Comparison of ENCODE assay signal across 1 cellular context in genomic region chr17:43127299-43127876, GRCh38.
TF ChIP-seq lines count a peak whose summit lies in the region.

No MANE protein-coding gene starts in this region.

TF ChIP-seq in K562, 482 proteins besides CTCF, POLR2A, EP300 and RAD21:
- TF ChIP-seq NFYB (IDR thresholded peaks at IDR 0.05; ENCODE audit: extremely low read depth, insufficient read length): peak; percentile 65
- peak; percentile 6; the same call in 1 of the 2 replicates for TF ChIP-seq POLR2AphosphoS5 (IDR thresholded peaks at IDR 0.05; ENCODE audit: control insufficient read depth, insufficient read depth, low read depth, low read length)
- peak; percentile 38 for TF ChIP-seq ASH1L (IDR thresholded peaks at IDR 0.05; ENCODE audit: borderline replicate concordance, low read depth, partially characterized antibody)
- peak; percentile 10 for TF ChIP-seq RBM25 (IDR thresholded peaks at IDR 0.05; ENCODE audit: low read depth, low read length, severe bottlenecking)
